ENCODE assay signal across 15 cellular contexts in the genomic region with DNA sequence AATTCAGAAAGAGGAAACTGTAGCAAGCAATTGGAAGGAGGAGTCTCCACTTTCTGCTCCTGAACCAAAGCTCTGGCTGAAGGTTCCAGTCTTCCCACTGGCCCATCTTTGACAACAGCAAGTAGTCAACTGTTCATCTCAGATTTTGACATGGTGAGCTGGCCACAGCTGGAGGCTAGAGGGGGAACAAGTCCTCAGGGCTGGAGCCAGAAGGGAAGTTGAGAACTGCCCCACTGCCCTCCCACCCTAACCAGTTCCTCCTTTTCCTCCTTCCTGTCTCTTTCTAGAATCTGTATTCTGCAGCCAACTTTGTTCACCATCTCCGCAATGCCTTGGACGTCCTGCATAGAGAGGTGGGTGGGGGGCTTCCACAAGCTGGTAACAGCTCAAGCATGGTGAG.
DNase-seq lines count a peak whose midpoint lies in the region; ATAC-seq and TF ChIP-seq lines count a peak whose summit lies in the region.
"Had no signal": no experiment of that assay in that cellular context is flagged by ENCODE, and none has a peak within 500 bp of the region (broad histone marks: within the 10 kb centered on the region; RNA-seq: fewer than 3 reads in every experiment).

No MANE protein-coding gene starts in this region.

- no peaks in the 10 kb centered on the region for H3K27me3 ChIP-seq in lower lobe of right lung (ENCODE audit: low read depth)
- H3K27me3 ChIP-seq in thoracic aorta (replicated peaks; ENCODE audit: insufficient read depth), result no peaks in the 10 kb centered on the region
- no peaks in the 10 kb centered on the region for H3K27me3 ChIP-seq in HAP-1 (ENCODE audit: low read depth)

- ATAC-seq in lower lobe of right lung (peak; percentile 43 to 60), thoracic aorta (ENCODE audit: insufficient number of reproducible peaks, low FRiP score, low read depth) (no peak), HG03097 (IDR thresholded peaks at IDR 0.05; ENCODE audit: low FRiP score, unreplicated experiment) (no peak), HG03571 (IDR thresholded peaks at IDR 0.05; ENCODE audit: unreplicated experiment) (no peak)
- ATAC-seq: effector memory CD8-positive, alpha-beta T cell had no signal

- H3K27ac ChIP-seq in angular gyrus (ENCODE audit: low read depth, low read length) (peak overlapping the region; percentile 67), lower lobe of right lung (peak overlapping the region; percentile 61), thoracic aorta (peak overlapping the region; percentile 25 to 27)

- no peaks in the 10 kb centered on the region for H3K9me3 ChIP-seq in lower lobe of right lung
- H3K9me3 ChIP-seq in thoracic aorta, result no peaks in the 10 kb centered on the region
- H3K9me3 ChIP-seq in HAP-1, result no peaks in the 10 kb centered on the region

- in situ Hi-C loops in HAP-1 (cut with MboI; ENCODE audit: low sequenced_read_pairs), result no loop called here

- H3K4me1 ChIP-seq in lower lobe of right lung (peaks cover 13% of the 10 kb centered on the region), thoracic aorta (ENCODE audit: control insufficient read depth in 1 of 2, low read depth in 2 of 2) (peaks cover 2 to 55% of the 10 kb centered on the region in 2 donors), HAP-1 (peaks cover under 1% of the 10 kb centered on the region)

- TF ChIP-seq CTCF in lower lobe of right lung (IDR thresholded peaks at IDR 0.05), result no peak
- TF ChIP-seq CTCF in thoracic aorta (IDR thresholded peaks at IDR 0.05), result no peak

- intact Hi-C loops in lower lobe of right lung (cut with DNase I), result no loop called here

- DNase-seq in MV-4-11 (lab: John Stamatoyannopoulos, UW), result peak; percentile 92
- DNase-seq in lower lobe of right lung, result peak; percentile 64
- DNase-seq in thoracic aorta (ENCODE audit: low spot score), result no peak
- no peak for DNase-seq in HAP-1 (ENCODE audit: low spot score in 2 of 2)
- DNase-seq in NAMALWA (ENCODE audit: low spot score), result no peak
- DNase-seq: activated CD8-positive, alpha-beta memory T cell treated with anti-CD3 and anti-CD28 coated beads, Interleukin-2, amount 50 U/mL, for 48 hours; CD4-positive, alpha-beta T cell; effector memory CD8-positive, alpha-beta T cell; H9; mammary epithelial cell; NCI-H1436 treated with DMSO at 0.1 percent for 48 hours; NCI-H446 had no signal

- H3K4me3 ChIP-seq in lower lobe of right lung (peak overlapping the region; percentile 12), thoracic aorta (peak overlapping the region; percentile 9), HAP-1 (no peak overlapping the region)

- H3K36me3 ChIP-seq in lower lobe of right lung (no peaks in the 10 kb centered on the region), thoracic aorta (no peaks in the 10 kb centered on the region), HAP-1 (replicated peaks) (no peaks in the 10 kb centered on the region)

Comparison
In these comparisons a context has a peak if more than half of its experiments do, and no peak if none do; other contexts are left out.
1. DNase-seq: peak in MV-4-11 (single experiment) and lower lobe of right lung (single experiment); none in thoracic aorta (single experiment), HAP-1 (0 of 2) and NAMALWA (single experiment).
2. ATAC-seq: peak in lower lobe of right lung (2 of 2); none in thoracic aorta (single experiment), HG03097 (single experiment) and HG03571 (single experiment).
3. Peak in every context shown above with its lines, with median percentiles within 50 percentile points of each other: H3K27ac ChIP-seq.